In the genomic region with DNA sequence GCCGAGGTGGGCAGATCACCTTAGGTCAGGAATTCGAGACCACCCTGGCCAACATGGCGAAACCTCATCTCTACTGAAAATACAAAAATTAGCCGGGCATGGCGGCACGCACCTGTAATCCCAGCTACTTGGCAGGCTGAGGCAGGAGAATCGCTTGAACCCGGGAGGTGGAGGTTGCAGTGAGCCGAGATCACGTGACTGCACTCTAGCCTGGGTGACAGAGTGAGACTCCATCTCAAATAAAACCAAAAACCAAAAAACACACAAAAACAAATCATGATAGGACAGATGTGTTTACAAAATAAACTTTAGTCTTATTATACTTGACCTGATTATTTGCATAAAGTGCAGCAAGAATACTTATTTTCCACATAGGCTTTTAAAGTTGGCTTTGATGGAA, we compare ENCODE assay signal across 6 cellular contexts. TPM values are rescaled to one million over a fixed set of nuclear protein-coding genes. Genes with fewer than 3 reads are reported as not detected.
"Had no signal": no experiment of that assay in that cellular context is flagged by ENCODE, and none has a peak within 500 bp of the region (broad histone marks: within the 10 kb centered on the region; RNA-seq: fewer than 3 reads in every experiment).

No MANE protein-coding gene starts in this region.

RNA-seq across cellular contexts. Expression of a gene that starts 27.2 kb away (rescaled TPM):
- total RNA-seq: GM23248, H4, H7, HFFc6, HT1080, IMR-90 had no signal
- polyA plus RNA-seq: GM23248, IMR-90 had no signal
